27 cellular contexts compared by ENCODE assay signal in the genomic region with DNA sequence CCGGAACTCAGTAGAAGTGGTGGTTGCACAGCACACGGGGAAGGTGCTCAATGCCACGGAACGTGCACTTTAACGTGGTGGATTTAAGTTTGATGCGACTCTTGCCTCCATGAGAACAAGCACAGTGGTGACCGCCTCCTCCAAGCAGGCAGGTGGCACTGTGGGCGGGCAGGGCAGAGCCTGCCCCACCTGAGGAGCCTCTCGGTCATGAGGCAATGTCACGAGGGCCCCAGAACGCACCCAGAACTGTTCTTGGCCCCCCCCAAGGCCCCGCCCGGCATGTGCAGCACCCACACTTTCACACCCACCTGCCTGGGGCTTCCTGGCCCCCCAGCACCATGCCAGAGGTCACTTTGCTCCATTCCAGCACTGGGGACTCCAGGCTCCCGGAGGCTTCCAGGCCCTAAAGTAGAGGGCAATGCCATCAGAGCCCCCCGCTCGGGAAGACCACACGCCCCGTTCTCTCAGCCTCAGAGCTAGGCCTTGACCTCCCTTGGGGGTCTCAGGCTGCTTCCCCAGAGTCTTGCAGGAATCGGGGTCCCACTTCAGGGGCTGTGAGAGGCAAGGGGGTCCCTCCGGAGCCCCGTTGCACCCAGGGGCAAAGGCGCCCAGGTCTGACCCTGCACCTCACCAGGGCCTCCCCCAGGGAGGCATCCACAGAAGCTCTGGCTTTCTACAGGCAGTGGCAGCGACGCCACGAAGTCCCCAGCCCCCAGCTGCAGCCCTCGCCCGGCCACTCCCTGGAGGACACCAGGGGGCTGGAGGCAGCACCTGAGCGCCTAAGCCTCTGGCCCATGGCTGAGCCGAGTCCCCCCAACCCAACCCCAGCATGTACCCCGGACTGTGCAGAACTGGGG. TPM values are rescaled to one million over a fixed set of nuclear protein-coding genes. Genes with fewer than 3 reads are reported as not detected.
DNase-seq lines count a peak whose midpoint lies in the region; ATAC-seq and TF ChIP-seq lines count a peak whose summit lies in the region.
"Had no signal": no experiment of that assay in that cellular context is flagged by ENCODE, and none has a peak within 500 bp of the region (broad histone marks: within the 10 kb centered on the region; RNA-seq: fewer than 3 reads in every experiment).

No MANE protein-coding gene starts in this region.

- H3K27ac ChIP-seq in OCI-LY3 (ENCODE audit: low read length) (no peak overlapping the region), endodermal cell (ENCODE audit: low read depth, low read length) (no peak overlapping the region)
- H3K27ac ChIP-seq: ascending aorta, C4-2B had no signal

- whole genome bisulfite sequencing in endodermal cell (ENCODE audit: insufficient coverage in 1 of 2, insufficient read length in 1 of 2), 2 experiments: 92 to 96% methylated on average over 17 to 30 of the region's 30 CpGs

- no peak overlapping the region for H3K27ac Mint-ChIP-seq in stimulated activated naive CD8-positive, alpha-beta T cell treated with anti-CD3 and anti-CD28 coated beads, Interleukin-15, amount 100 ng/mL, for 72 hours
- H3K27ac Mint-ChIP-seq in endodermal cell: no peak overlapping the region
- H3K27ac Mint-ChIP-seq in activated naive CD4-positive, alpha-beta T cell treated with anti-CD3 and anti-CD28 coated beads, Interleukin-2, amount 10 ng/mL, durations not matched to agents 7 days and 5 days: no peak overlapping the region
- H3K27ac Mint-ChIP-seq: activated CD4-positive, alpha-beta memory T cell treated with anti-CD3 and anti-CD28 coated beads, Interleukin-2, amount 10 ng/mL, durations not matched to agents 7 days and 5 days; activated naive CD8-positive, alpha-beta T cell treated with anti-CD3 and anti-CD28 coated beads for 36 hours; activated T-helper 2 cell treated with anti-CD3 and anti-CD28 coated beads, Interferon-gamma antibody, Interleukin-2, Interleukin-4, amounts not matched to agents 10 μg/mL and 5 μg/mL and 100 μg/mL, durations not matched to agents 14 hours and 24 hours and 36 hours; IgD-negative memory B cell had no signal

- H3K9me3 Mint-ChIP-seq in stimulated activated naive CD8-positive, alpha-beta T cell treated with anti-CD3 and anti-CD28 coated beads, Interleukin-15, amount 100 ng/mL, for 72 hours: no peaks in the 10 kb centered on the region
- no peaks in the 10 kb centered on the region for H3K9me3 Mint-ChIP-seq in endodermal cell
- H3K9me3 Mint-ChIP-seq in activated naive CD4-positive, alpha-beta T cell treated with anti-CD3 and anti-CD28 coated beads, Interleukin-2, amount 10 ng/mL, durations not matched to agents 7 days and 5 days: no peaks in the 10 kb centered on the region
- H3K9me3 Mint-ChIP-seq: activated CD4-positive, alpha-beta memory T cell treated with anti-CD3 and anti-CD28 coated beads, Interleukin-2, amount 10 ng/mL, durations not matched to agents 7 days and 5 days; activated naive CD8-positive, alpha-beta T cell treated with anti-CD3 and anti-CD28 coated beads for 36 hours; activated T-helper 2 cell treated with anti-CD3 and anti-CD28 coated beads, Interferon-gamma antibody, Interleukin-2, Interleukin-4, amounts not matched to agents 10 μg/mL and 5 μg/mL and 100 μg/mL, durations not matched to agents 14 hours and 24 hours and 36 hours; IgD-negative memory B cell had no signal

- no peaks in the 10 kb centered on the region for H3K79me2 ChIP-seq in OCI-LY3 (ENCODE audit: low read length)

- no peak overlapping the region for H3K4me3 Mint-ChIP-seq in stimulated activated naive CD8-positive, alpha-beta T cell treated with anti-CD3 and anti-CD28 coated beads, Interleukin-15, amount 100 ng/mL, for 72 hours
- H3K4me3 Mint-ChIP-seq in endodermal cell: no peak overlapping the region
- no peak overlapping the region for H3K4me3 Mint-ChIP-seq in activated naive CD4-positive, alpha-beta T cell treated with anti-CD3 and anti-CD28 coated beads, Interleukin-2, amount 10 ng/mL, durations not matched to agents 7 days and 5 days
- H3K4me3 Mint-ChIP-seq: activated CD4-positive, alpha-beta memory T cell treated with anti-CD3 and anti-CD28 coated beads, Interleukin-2, amount 10 ng/mL, durations not matched to agents 7 days and 5 days; activated naive CD8-positive, alpha-beta T cell treated with anti-CD3 and anti-CD28 coated beads for 36 hours; IgD-negative memory B cell; naive thymus-derived CD4-positive, alpha-beta T cell had no signal

- no peaks in the 10 kb centered on the region for H3K4me1 Mint-ChIP-seq in stimulated activated naive CD8-positive, alpha-beta T cell treated with anti-CD3 and anti-CD28 coated beads, Interleukin-15, amount 100 ng/mL, for 72 hours
- H3K4me1 Mint-ChIP-seq in endodermal cell: no peaks in the 10 kb centered on the region
- H3K4me1 Mint-ChIP-seq in activated naive CD4-positive, alpha-beta T cell treated with anti-CD3 and anti-CD28 coated beads, Interleukin-2, amount 10 ng/mL, durations not matched to agents 7 days and 5 days: no peaks in the 10 kb centered on the region
- H3K4me1 Mint-ChIP-seq: activated CD4-positive, alpha-beta memory T cell treated with anti-CD3 and anti-CD28 coated beads, Interleukin-2, amount 10 ng/mL, durations not matched to agents 7 days and 5 days; activated naive CD8-positive, alpha-beta T cell treated with anti-CD3 and anti-CD28 coated beads for 36 hours; IgD-negative memory B cell; naive thymus-derived CD4-positive, alpha-beta T cell had no signal

- H4K20me1 ChIP-seq in OCI-LY3 (ENCODE audit: insufficient read depth, low read length): no peaks in the 10 kb centered on the region

- no peaks in the 10 kb centered on the region for H3K36me3 Mint-ChIP-seq in endodermal cell (ENCODE audit: low read depth)
- H3K36me3 Mint-ChIP-seq in activated naive CD4-positive, alpha-beta T cell treated with anti-CD3 and anti-CD28 coated beads, Interleukin-2, amount 10 ng/mL, durations not matched to agents 7 days and 5 days: no peaks in the 10 kb centered on the region
- H3K36me3 Mint-ChIP-seq: activated naive CD8-positive, alpha-beta T cell treated with anti-CD3 and anti-CD28 coated beads for 36 hours; IgD-negative memory B cell; naive thymus-derived CD4-positive, alpha-beta T cell had no signal

- CTCF ChIA-PET in activated naive CD4-positive, alpha-beta T cell treated with anti-CD3 and anti-CD28 coated beads, Interleukin-2, amount 10 ng/mL, durations not matched to agents 7 days and 5 days (lab: Charles Lee): no interaction called here

- H3K4me3 ChIP-seq in OCI-LY3 (ENCODE audit: low read length): no peak overlapping the region
- H3K4me3 ChIP-seq in endodermal cell (ENCODE audit: low read length): no peak overlapping the region
- H3K4me3 ChIP-seq: ascending aorta, dorsolateral prefrontal cortex had no signal

- peak overlapping the region; percentile 27; the same call in 1 of the 2 replicates for H3K4me2 ChIP-seq in OCI-LY3 (ENCODE audit: low read length)

- peak; percentile 18 for ATAC-seq in stimulated activated naive CD8-positive, alpha-beta T cell treated with anti-CD3 and anti-CD28 coated beads, Interleukin-15, amount 100 ng/mL, for 72 hours
- no peak for ATAC-seq in stimulated activated naive CD8-positive, alpha-beta T cell treated with anti-CD3 and anti-CD28 coated beads, Interleukin-15, Interleukin-2, amounts not matched to agents 100 U/mL and 50 U/mL, for 24 hours
- ATAC-seq: left lobe of liver; naive thymus-derived CD4-positive, alpha-beta T cell had no signal

- H3K27me3 Mint-ChIP-seq in stimulated activated naive CD8-positive, alpha-beta T cell treated with anti-CD3 and anti-CD28 coated beads, Interleukin-15, amount 100 ng/mL, for 72 hours: no peaks in the 10 kb centered on the region
- no peaks in the 10 kb centered on the region for H3K27me3 Mint-ChIP-seq in endodermal cell (ENCODE audit: insufficient read depth)
- H3K27me3 Mint-ChIP-seq in activated naive CD4-positive, alpha-beta T cell treated with anti-CD3 and anti-CD28 coated beads, Interleukin-2, amount 10 ng/mL, durations not matched to agents 7 days and 5 days: no peaks in the 10 kb centered on the region
- H3K27me3 Mint-ChIP-seq: activated CD4-positive, alpha-beta memory T cell treated with anti-CD3 and anti-CD28 coated beads, Interleukin-2, amount 10 ng/mL, durations not matched to agents 7 days and 5 days; activated naive CD8-positive, alpha-beta T cell treated with anti-CD3 and anti-CD28 coated beads for 36 hours; naive thymus-derived CD4-positive, alpha-beta T cell had no signal

- no peak overlapping the region; the same call in 1 of the 2 replicates for H2AFZ ChIP-seq in OCI-LY3 (ENCODE audit: low read depth, low read length)

- H3K4me1 ChIP-seq in OCI-LY3 (ENCODE audit: low read length) (peaks cover 10% of the 10 kb centered on the region), endodermal cell (ENCODE audit: control insufficient read depth, insufficient read depth, low read length) (no peaks in the 10 kb centered on the region)
- H3K4me1 ChIP-seq: ascending aorta had no signal

- H3K9ac ChIP-seq in OCI-LY3 (ENCODE audit: low read length): no peak overlapping the region
- no peak overlapping the region for H3K9ac ChIP-seq in endodermal cell (ENCODE audit: extremely low read depth, low read length, poor library complexity, severe bottlenecking)

- DNase-seq in stimulated activated naive CD8-positive, alpha-beta T cell treated with anti-CD3 and anti-CD28 coated beads, Interleukin-15, amount 100 ng/mL, for 72 hours: no peak
- DNase-seq in stimulated activated naive CD8-positive, alpha-beta T cell treated with anti-CD3 and anti-CD28 coated beads, Interleukin-15, Interleukin-2, amounts not matched to agents 100 U/mL and 50 U/mL, for 24 hours: no peak
- DNase-seq in endodermal cell (peak; percentile 56), cerebellum (ENCODE audit: low spot score) (no peak)
- no peak for DNase-seq in activated CD4-positive, CD25-positive, alpha-beta regulatory T cell treated with anti-CD3 and anti-CD28 coated beads, Interleukin-2, amount 50 U/mL, for 72 hours
- no peak for DNase-seq in activated naive CD4-positive, alpha-beta T cell treated with anti-CD3 and anti-CD28 coated beads, Interleukin-2, amount 10 ng/mL, durations not matched to agents 7 days and 5 days
- DNase-seq: activated CD4-positive, alpha-beta memory T cell treated with anti-CD3 and anti-CD28 coated beads, Interleukin-2, amount 10 ng/mL, durations not matched to agents 7 days and 5 days; activated naive CD8-positive, alpha-beta T cell treated with anti-CD3 and anti-CD28 coated beads for 36 hours; Calu3; central memory CD4-positive, alpha-beta T cell; dorsolateral prefrontal cortex; naive thymus-derived CD4-positive, alpha-beta T cell; NCI-H1417 treated with DMSO at 0.1 percent for 48 hours; NCI-H524 treated with DMSO at 0.1 percent for 48 hours; small intestine; stimulated activated CD4-positive, alpha-beta T cell treated with anti-CD3 and anti-CD28 coated beads, Interleukin-2, amount 100 ng/mL, for 24 hours; T1000 had no signal

- H3K27me3 ChIP-seq in OCI-LY3 (ENCODE audit: low read depth, low read length) (no peaks in the 10 kb centered on the region), endodermal cell (ENCODE audit: control insufficient read depth, insufficient read depth, low read length, poor library complexity, severe bottlenecking) (no peaks in the 10 kb centered on the region)
- H3K27me3 ChIP-seq: ascending aorta had no signal

- H3K36me3 ChIP-seq in OCI-LY3 (replicated peaks; ENCODE audit: low read depth, low read length) (no peaks in the 10 kb centered on the region), endodermal cell (ENCODE audit: control insufficient read depth, insufficient read depth, low read length) (no peaks in the 10 kb centered on the region)
- H3K36me3 ChIP-seq: ascending aorta had no signal

- H3K9me3 ChIP-seq in OCI-LY3 (ENCODE audit: insufficient read depth, low read length) (no peaks in the 10 kb centered on the region), endodermal cell (ENCODE audit: control insufficient read depth, low read length) (peaks cover 4% of the 10 kb centered on the region)
- H3K9me3 ChIP-seq: ascending aorta had no signal

- peak; percentile 27; the same call in 1 of the 2 replicates for TF ChIP-seq CTCF in OCI-LY3 (IDR thresholded peaks at IDR 0.05; ENCODE audit: low read depth, low read length)
- TF ChIP-seq CTCF in endodermal cell (conservative IDR thresholded peaks at IDR 0.05): no peak

RNA-seq across cellular contexts. Expression of a gene that starts 14.0 kb away (rescaled TPM):
- total RNA-seq in endodermal cell (under 1 TPM; 0.04 to 0.09 TPM), cerebellum (0.09 TPM)
- 0.04 TPM for polyA plus RNA-seq in endodermal cell (2013, experiment 1 of 2)
- 0.04 TPM for polyA plus RNA-seq in endodermal cell (2013, experiment 2 of 2)
- total RNA-seq: activated CD4-positive, alpha-beta memory T cell treated with anti-CD3 and anti-CD28 coated beads, Interleukin-2, amount 10 ng/mL, durations not matched to agents 7 days and 5 days; activated naive CD8-positive, alpha-beta T cell treated with anti-CD3 and anti-CD28 coated beads for 36 hours; activated T-helper 2 cell treated with anti-CD3 and anti-CD28 coated beads, Interferon-gamma antibody, Interleukin-2, Interleukin-4, amounts not matched to agents 10 μg/mL and 5 μg/mL and 100 μg/mL, durations not matched to agents 14 hours and 24 hours and 36 hours; endothelial cell of umbilical vein; MCF 10A; omental fat pad had no signal
- polyA plus RNA-seq: AG04450; endothelial cell of umbilical vein; naive thymus-derived CD4-positive, alpha-beta T cell had no signal

RNA-seq across cellular contexts. Expression of a gene that starts 37.5 kb away (rescaled TPM):
- total RNA-seq in endodermal cell (10 to 100 TPM; 37.2 to 38.6 TPM), cerebellum (48.0 TPM)
- polyA plus RNA-seq in endodermal cell (2013, experiment 1 of 2): 48.0 TPM
- 42.4 TPM for polyA plus RNA-seq in endodermal cell (2013, experiment 2 of 2)
- polyA plus RNA-seq: IgD-negative memory B cell had no signal

RNA-seq across cellular contexts. Expression of a gene that starts 44.3 kb away (rescaled TPM):
- total RNA-seq in endodermal cell (10 to 100 TPM; 22.0 to 26.3 TPM), cerebellum (9.8 TPM)
- polyA plus RNA-seq in endodermal cell (2013, experiment 1 of 2): 29.8 TPM
- 26.3 TPM for polyA plus RNA-seq in endodermal cell (2013, experiment 2 of 2)
